8 cellular contexts compared by ENCODE assay signal in the genomic region with DNA sequence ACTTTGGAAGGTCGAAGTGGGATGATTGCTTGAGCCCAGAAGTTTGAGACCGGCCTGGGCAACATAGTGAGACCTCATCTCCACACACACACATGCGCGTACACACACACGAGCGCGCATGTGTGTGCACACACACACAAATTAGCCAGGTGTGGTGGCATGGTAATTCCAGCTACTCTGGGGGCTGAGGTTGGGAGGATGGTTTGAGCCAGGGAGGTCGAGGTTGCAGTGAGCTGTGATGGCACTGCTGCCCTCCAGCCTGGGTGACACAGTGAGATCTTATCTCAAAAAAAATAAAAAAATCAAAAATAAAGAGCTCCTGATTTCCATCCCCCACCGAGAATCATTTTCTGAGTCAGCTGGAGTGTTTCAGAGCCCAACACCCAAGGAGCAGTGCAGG.
DNase-seq lines count a peak whose midpoint lies in the region; ATAC-seq, FAIRE-seq and TF ChIP-seq lines count a peak whose summit lies in the region.
"Not testable (repeated sequence)": the region's sequence is repeated elsewhere in the genome, so short reads cannot be mapped to it uniquely, and the experiment has no call there.

No MANE protein-coding gene starts in this region.

- H3K27ac ChIP-seq in A549 (peak overlapping the region; percentile 69 to 79), SU-DHL-6 (ENCODE audit: low read depth, low read length) (peak overlapping the region; percentile 67), smooth muscle cell (ENCODE audit: low read depth) (peak overlapping the region; percentile 28)
- H3K27ac ChIP-seq in effector memory CD4-positive, alpha-beta T cell (ENCODE audit: insufficient read depth, low read length, poor library complexity, severe bottlenecking), result peak overlapping the region; percentile 75
- not testable (repeated sequence) for H3K27ac ChIP-seq in HepG2 (ENCODE audit: extremely low read length, insufficient read depth, low read length)

- DNase-seq in A549 (ENCODE audit: low read depth in 1 of 2, low spot score in 1 of 2); effector memory CD4-positive, alpha-beta T cell; HepG2 (ENCODE audit: low spot score); smooth muscle cell (lab: John Stamatoyannopoulos, UW; ENCODE audit: unreplicated experiment): not testable (repeated sequence)
- peak; percentile 43 for DNase-seq in activated naive CD4-positive, alpha-beta T cell treated with Interleukin-2 at 50 U/mL for 16 hours

- TF ChIP-seq RAD21 in A549 (conservative IDR thresholded peaks at IDR 0.05 in 1 of 2, IDR thresholded peaks at IDR 0.05 in 1 of 2); HepG2 (CRISPR knock-in tag; IDR thresholded peaks at IDR 0.05): not testable (repeated sequence)

- TF ChIP-seq POLR2A in A549 (IDR thresholded peaks at IDR 0.05; ENCODE audit: low read length); HepG2 (IDR thresholded peaks at IDR 0.05; ENCODE audit: insufficient read depth in 1 of 2, low read depth in 2 of 2, low read length in 2 of 2): not testable (repeated sequence)

- H3K9ac ChIP-seq in SU-DHL-6 (ENCODE audit: low read length), result peak overlapping the region; percentile 33; the same call in 1 of the 2 replicates
- not testable (repeated sequence) for H3K9ac ChIP-seq in HepG2 (ENCODE audit: insufficient read depth, low read depth, low read length); smooth muscle cell (ENCODE audit: low read depth)

- H3K27me3 ChIP-seq in SU-DHL-6 (ENCODE audit: low read length); effector memory CD4-positive, alpha-beta T cell (replicated peaks; ENCODE audit: control insufficient read depth, insufficient read depth, low read length, poor library complexity, severe bottlenecking); HepG2 (ENCODE audit: control insufficient read depth in 1 of 2, insufficient read depth in 2 of 2, low read length in 2 of 2); smooth muscle cell (ENCODE audit: low read depth): not testable (repeated sequence)

- H3K4me3 ChIP-seq in A549; SU-DHL-6 (ENCODE audit: insufficient read depth, low read length, poor library complexity, severe bottlenecking); effector memory CD4-positive, alpha-beta T cell (ENCODE audit: insufficient read depth, low read depth, low read length, poor library complexity, severe bottlenecking); HepG2 (replicated peaks in 1 of 3; ENCODE audit: insufficient read depth in 1 of 3, low read depth in 2 of 3, low read length in 3 of 3); smooth muscle cell: not testable (repeated sequence)

- H3K4me2 ChIP-seq in A549, result peak overlapping the region; percentile 79
- peak overlapping the region; percentile 36 for H3K4me2 ChIP-seq in SU-DHL-6 (ENCODE audit: low read depth, low read length, poor library complexity, severe bottlenecking)
- H3K4me2 ChIP-seq in HepG2 (ENCODE audit: low read depth, low read length), result peak overlapping the region; percentile 39; the same call in 1 of the 2 replicates
- H3K4me2 ChIP-seq in smooth muscle cell, result peak overlapping the region; percentile 36

- in situ Hi-C loops in HepG2 (cut with HindIII; ENCODE audit: extremely low pct_ligation_motif_present, low pct_unique_long_range_greater_than_20kb), result not testable (repeated sequence)

- not testable (repeated sequence) for TF ChIP-seq EP300 in A549 (IDR thresholded peaks at IDR 0.05); HepG2 (IDR thresholded peaks at IDR 0.05; ENCODE audit: low read depth in 2 of 2, low read length in 2 of 2); HepG2 (CRISPR knock-in tag; IDR thresholded peaks at IDR 0.05; ENCODE audit: borderline replicate concordance)

- H3K4me1 ChIP-seq in A549 (peaks cover 38% of the 10 kb centered on the region), HepG2 (ENCODE audit: insufficient read depth, low read length) (peaks cover 25% of the 10 kb centered on the region)
- H3K4me1 ChIP-seq in effector memory CD4-positive, alpha-beta T cell (ENCODE audit: control insufficient read depth, insufficient read depth, low read length, poor library complexity, severe bottlenecking); smooth muscle cell (ENCODE audit: low read depth): not testable (repeated sequence)

- H3K79me2 ChIP-seq in SU-DHL-6 (ENCODE audit: insufficient read depth, low read length); HepG2 (ENCODE audit: insufficient read depth, low read length): not testable (repeated sequence)
- H3K79me2 ChIP-seq in smooth muscle cell (ENCODE audit: low read depth), result peaks cover 40% of the 10 kb centered on the region

- ATAC-seq in A549 (peak; percentile 10 to 11; a peak in 3 of 6 replicates), GM21423 (IDR thresholded peaks at IDR 0.05; ENCODE audit: unreplicated experiment) (peak; percentile 9), HG03354 (IDR thresholded peaks at IDR 0.05; ENCODE audit: poor library complexity, severe bottlenecking, unreplicated experiment) (peak; percentile 8)
- ATAC-seq in HepG2, result not testable (repeated sequence)

- CTCF ChIA-PET in A549 (lab: Yijun Ruan, JAX); HepG2 (lab: Yijun Ruan, JAX; ENCODE audit: low intra/inter-chr PET ratio, low total read pairs): not testable (repeated sequence)

- H3K9me3 ChIP-seq in A549; SU-DHL-6 (ENCODE audit: insufficient read depth, low read length); effector memory CD4-positive, alpha-beta T cell (ENCODE audit: control insufficient read depth, low read length); HepG2 (ENCODE audit: low read length); smooth muscle cell (replicated peaks; ENCODE audit: low read depth): not testable (repeated sequence)

- H2AFZ ChIP-seq in SU-DHL-6 (ENCODE audit: low read depth, low read length, severe bottlenecking); HepG2 (ENCODE audit: low read length); smooth muscle cell (ENCODE audit: low read depth): not testable (repeated sequence)

- not testable (repeated sequence) for H3K36me3 ChIP-seq in SU-DHL-6 (ENCODE audit: low read length); effector memory CD4-positive, alpha-beta T cell (ENCODE audit: control insufficient read depth, insufficient read depth, low read length); HepG2 (replicated peaks in 1 of 2; ENCODE audit: control insufficient read depth in 1 of 2, insufficient read depth in 2 of 2, low read length in 2 of 2); smooth muscle cell (ENCODE audit: low read depth)

- not testable (repeated sequence) for H4K20me1 ChIP-seq in SU-DHL-6 (ENCODE audit: low read depth, low read length); HepG2 (ENCODE audit: insufficient read depth, low read length)
- peaks cover 63% of the 10 kb centered on the region for H4K20me1 ChIP-seq in smooth muscle cell (ENCODE audit: low read depth)

- not testable (repeated sequence) for FAIRE-seq in A549 (lab: Jason Lieb, UNC); HepG2 (lab: Jason Lieb, UNC)

- not testable (repeated sequence) for BruUV-seq in HepG2 (replicated peaks; lab: Mats Ljungman, UMichigan)

- H3F3A ChIP-seq in SU-DHL-6 (ENCODE audit: insufficient read depth); smooth muscle cell (ENCODE audit: low read depth): not testable (repeated sequence)

- POLR2A ChIA-PET in A549 (lab: Yijun Ruan, JAX); HepG2 (lab: Yijun Ruan, JAX): not testable (repeated sequence)

- H3K9me2 ChIP-seq in SU-DHL-6 (replicated peaks; ENCODE audit: insufficient read depth, low read length), result not testable (repeated sequence)

- intact Hi-C loops in HepG2 (cut with micrococcal nuclease; ENCODE audit: unreplicated experiment), result not testable (repeated sequence)

- 68% methylated on average over 9 of the region's 9 CpGs for WGBS in A549 (ENCODE audit: missing lambda C conversion rate)
- WGBS in HepG2 (ENCODE audit: low lambda C conversion rate), result 94% methylated on average over 9 of the region's 9 CpGs
- WGBS in smooth muscle cell (ENCODE audit: low lambda C conversion rate), result 87% methylated on average over 8 of the region's 9 CpGs

- not testable (repeated sequence) for TF ChIP-seq CTCF in A549 (IDR thresholded peaks at IDR 0.05); SU-DHL-6 (IDR thresholded peaks at IDR 0.05; ENCODE audit: insufficient read depth, low read length, poor library complexity, severe bottlenecking); HepG2 (CRISPR knock-in tag; IDR thresholded peaks at IDR 0.05); smooth muscle cell (IDR thresholded peaks at IDR 0.05; ENCODE audit: borderline replicate concordance, insufficient read depth, poor library complexity, severe bottlenecking)
